In the genomic region with DNA sequence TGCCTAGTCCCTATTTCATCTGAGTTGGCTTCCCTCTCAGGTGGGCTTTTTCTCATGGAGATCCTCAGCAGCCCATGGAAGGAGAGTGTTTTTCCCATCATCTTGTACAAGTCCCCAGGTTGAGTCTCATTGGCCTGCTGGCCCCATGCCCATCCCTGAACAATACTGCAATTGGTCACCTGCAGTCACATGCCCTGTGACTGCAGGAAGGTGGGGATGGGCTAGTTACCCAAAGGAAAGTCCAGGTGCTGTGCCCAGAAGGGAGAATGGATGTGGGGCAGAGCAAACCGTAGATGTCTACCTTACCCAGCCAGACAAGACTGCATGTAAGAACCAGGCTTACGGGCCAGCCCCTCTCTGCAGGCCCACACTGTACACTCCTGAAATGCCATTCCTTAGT, we compare ENCODE assay signal across 21 cellular contexts. TPM values are rescaled to one million over a fixed set of nuclear protein-coding genes. Genes with fewer than 3 reads are reported as not detected.
DNase-seq lines count a peak whose midpoint lies in the region; ATAC-seq, FAIRE-seq and TF ChIP-seq lines count a peak whose summit lies in the region.
"Had no signal": no experiment of that assay in that cellular context is flagged by ENCODE, and none has a peak within 500 bp of the region (broad histone marks: within the 10 kb centered on the region; RNA-seq: fewer than 3 reads in every experiment).

No MANE protein-coding gene starts in this region.

- H3K4me3 ChIP-seq in IMR-90 (ENCODE audit: insufficient read depth, low read depth, low read length): no peak overlapping the region
- H3K4me3 ChIP-seq in K562: no peak overlapping the region
- no peak overlapping the region for H3K4me3 ChIP-seq in H7 (ENCODE audit: insufficient read depth, low read depth, low read length)
- H3K4me3 ChIP-seq in lower leg skin (ENCODE audit: low read depth, poor library complexity, severe bottlenecking): no peak overlapping the region
- H3K4me3 ChIP-seq: GM12878, GM23248 had no signal

- no peak for DNase-seq in IMR-90
- DNase-seq in K562 (ENCODE audit: extremely low read depth in 1 of 4, low spot score in 3 of 4): no peak
- no peak for DNase-seq in neural crest cell (ENCODE audit: low read depth, low spot score)
- DNase-seq in H7: no peak
- no peak for DNase-seq in OCI-M1 (lab: John Stamatoyannopoulos, UW)
- no peak for DNase-seq in lower leg skin (ENCODE audit: low spot score in 2 of 2)
- DNase-seq: C1 segment of cervical spinal cord; Calu3; CD4-positive, alpha-beta memory T cell; COR-L47; DMS153; DND-41; GM23248; H9 had no signal

- H3K23ac ChIP-seq in IMR-90 (ENCODE audit: low read depth, low read length): no peak overlapping the region

- dilution Hi-C loops in IMR-90 (cut with HindIII; ENCODE audit: low sequenced_read_pairs, unreplicated experiment): no loop called here

- no peak overlapping the region for H4K8ac ChIP-seq in IMR-90 (ENCODE audit: low read depth in 2 of 2, low read length in 2 of 2)

- no peak overlapping the region for H3K4me2 ChIP-seq in IMR-90 (ENCODE audit: low read depth, low read length)
- no peak overlapping the region for H3K4me2 ChIP-seq in K562 (ENCODE audit: insufficient read depth, low read length)

- H3K4me1 ChIP-seq in IMR-90 (ENCODE audit: control insufficient read depth, insufficient read depth, low read length) (no peaks in the 10 kb centered on the region), K562 (replicated peaks in 1 of 2; ENCODE audit: control insufficient read depth in 2 of 2, insufficient read depth in 2 of 2, low read length in 2 of 2) (peaks cover 11 to 13% of the 10 kb centered on the region in 2 experiments; a peak in 3 of 5 replicates)

- TF ChIP-seq POLR2A in IMR-90 (IDR thresholded peaks at IDR 0.05; ENCODE audit: low read depth, low read length): no peak
- no peak for TF ChIP-seq POLR2A in K562 (conservative IDR thresholded peaks at IDR 0.05)
- no peak for TF ChIP-seq POLR2A in lower leg skin (IDR thresholded peaks at IDR 0.05)

- no peaks in the 10 kb centered on the region for H3K9me3 Mint-ChIP-seq in neural crest cell
- H3K9me3 Mint-ChIP-seq: CD4-positive, alpha-beta memory T cell; H9 had no signal

- TF ChIP-seq EP300 in K562 (IDR thresholded peaks at IDR 0.05; ENCODE audit: low read length): no peak

- in situ Hi-C loops in IMR-90 (cut with MboI; ENCODE audit: low sequenced_read_pairs) (no loop called here), K562 (cut with MboI) (no loop called here)

- no peak overlapping the region for H3K9ac ChIP-seq in IMR-90 (ENCODE audit: low read depth, low read length)
- H3K9ac ChIP-seq in K562 (ENCODE audit: insufficient read depth in 1 of 2, low read depth in 2 of 2, low read length in 2 of 2): no peak overlapping the region
- H3K9ac ChIP-seq: GM23248 had no signal

- no peaks in the 10 kb centered on the region for H4K20me1 ChIP-seq in IMR-90 (ENCODE audit: insufficient read depth, low read length)
- H4K20me1 ChIP-seq in K562 (replicated peaks; ENCODE audit: control insufficient read depth, insufficient read depth, low read length): no peaks in the 10 kb centered on the region

- H3K27me3 Mint-ChIP-seq in neural crest cell (ENCODE audit: low read depth): no peaks in the 10 kb centered on the region
- H3K27me3 Mint-ChIP-seq: CD4-positive, alpha-beta memory T cell had no signal

- H3K9me3 ChIP-seq in IMR-90 (ENCODE audit: control insufficient read depth, insufficient read depth, low read length): no peaks in the 10 kb centered on the region
- H3K9me3 ChIP-seq in K562 (replicated peaks; ENCODE audit: control insufficient read depth, insufficient read depth, low read depth, low read length): no peaks in the 10 kb centered on the region

- no CpG with 5 or more reads among the region's 2 CpGs for WGBS in IMR-90 (ENCODE audit: extremely low coverage in 2 of 2, insufficient read length in 1 of 2), 2 experiments
- WGBS in K562 (ENCODE audit: insufficient coverage, low coverage, missing lambda C conversion rate): 85% methylated on average over 2 of the region's 2 CpGs
- WGBS in lower leg skin, 2 donors: 96 to 100% methylated on average over 2 of the region's 2 CpGs

- FAIRE-seq in K562 (lab: Jason Lieb, UNC): no peak
- FAIRE-seq: A204.1, G401.6, GM12878, GM19239, H1 had no signal

- CTCF ChIA-PET in IMR-90 (lab: Yijun Ruan, JAX) (no interaction called here), K562 (lab: Yijun Ruan, JAX; ENCODE audit: low intra/inter-chr PET ratio) (no interaction called here)

- no peaks in the 10 kb centered on the region for H3K27me3 ChIP-seq in IMR-90 (ENCODE audit: control insufficient read depth, insufficient read depth, low read length)
- no peaks in the 10 kb centered on the region for H3K27me3 ChIP-seq in K562 (ENCODE audit: control insufficient read depth in 2 of 2, insufficient read depth in 2 of 2, low read length in 2 of 2)
- H3K27me3 ChIP-seq in H7 (ENCODE audit: control insufficient read depth, insufficient read depth, low read length): no peaks in the 10 kb centered on the region

- peaks cover 16% of the 10 kb centered on the region for H3K9me1 ChIP-seq in IMR-90 (ENCODE audit: insufficient read depth, low read length)
- no peaks in the 10 kb centered on the region for H3K9me1 ChIP-seq in K562 (ENCODE audit: control insufficient read depth, insufficient read depth, low read length)

- peaks cover 18% of the 10 kb centered on the region for H3K4me1 Mint-ChIP-seq in neural crest cell
- H3K4me1 Mint-ChIP-seq: CD4-positive, alpha-beta memory T cell had no signal

- H2BK5ac ChIP-seq in IMR-90 (ENCODE audit: low read depth, low read length, poor library complexity, severe bottlenecking): no peak overlapping the region

- H3K14ac ChIP-seq in IMR-90 (replicated peaks; ENCODE audit: low read depth, low read length): no peak overlapping the region

- no peak overlapping the region for H2BK15ac ChIP-seq in IMR-90 (ENCODE audit: low read depth, low read length)

- peak overlapping the region; percentile 57 for H3K27ac Mint-ChIP-seq in neural crest cell (ENCODE audit: unreplicated experiment)
- H3K27ac Mint-ChIP-seq: H9 had no signal

- no peak overlapping the region for H2BK120ac ChIP-seq in IMR-90 (ENCODE audit: low read depth, low read length)

- no peak overlapping the region for H4K91ac ChIP-seq in IMR-90 (ENCODE audit: insufficient read depth, low read depth, low read length)

- POLR2A ChIA-PET in IMR-90 (lab: Charles Lee; ENCODE audit: unreplicated experiment) (no interaction called here), K562 (lab: Yijun Ruan, JAX) (no interaction called here)

- H2AFZ ChIP-seq in IMR-90 (replicated peaks; ENCODE audit: low read length, poor library complexity): no peak overlapping the region
- no peak overlapping the region for H2AFZ ChIP-seq in K562 (ENCODE audit: low read depth, low read length)
- H2AFZ ChIP-seq: GM23248 had no signal

- H3K56ac ChIP-seq in IMR-90 (ENCODE audit: extremely low read depth, insufficient read depth, low read length): no peak overlapping the region

- ATAC-seq in IMR-90 (ENCODE audit: low read depth): no peak
- ATAC-seq in K562: no peak
- ATAC-seq: GM12878, HCT116 had no signal

- H2AK5ac ChIP-seq in IMR-90 (ENCODE audit: low read depth, low read length): no peak overlapping the region

- TF ChIP-seq CTCF in IMR-90 (conservative IDR thresholded peaks at IDR 0.05; ENCODE audit: low read depth, low read length) (no peak), K562 (IDR thresholded peaks at IDR 0.05 in 2 of 3, conservative IDR thresholded peaks at IDR 0.05 in 1 of 3; ENCODE audit: insufficient read depth in 2 of 3, low read depth in 1 of 3, low read length in 3 of 3) (no peak), neural crest cell (conservative IDR thresholded peaks at IDR 0.05) (no peak), lower leg skin (IDR thresholded peaks at IDR 0.05) (no peak)

- peak overlapping the region; percentile 76 for H2AK9ac ChIP-seq in IMR-90 (replicated peaks; ENCODE audit: low read depth, low read length, poor library complexity)

- TF ChIP-seq RAD21 in IMR-90 (IDR thresholded peaks at IDR 0.05; ENCODE audit: low read length): no peak
- TF ChIP-seq RAD21 in K562 (CRISPR knock-in tag; conservative IDR thresholded peaks at IDR 0.05 in 1 of 2, IDR thresholded peaks at IDR 0.05 in 1 of 2): no peak

- no peak overlapping the region for H3K27ac ChIP-seq in IMR-90 (ENCODE audit: insufficient read depth, low read length)
- H3K27ac ChIP-seq in K562 (ENCODE audit: extremely low read depth, low read depth, low read length): no peak overlapping the region
- H3K27ac ChIP-seq: 22Rv1, GM23248 had no signal

- H3K36me3 Mint-ChIP-seq in neural crest cell (ENCODE audit: low read depth): peaks cover 17% of the 10 kb centered on the region

- no peak overlapping the region for H3K4ac ChIP-seq in IMR-90 (ENCODE audit: low read depth, low read length)

- H3K79me2 ChIP-seq in K562 (ENCODE audit: control insufficient read depth, insufficient read depth, low read length): no peaks in the 10 kb centered on the region

- H3K4me3 Mint-ChIP-seq in neural crest cell: no peak overlapping the region
- H3K4me3 Mint-ChIP-seq: CD4-positive, alpha-beta memory T cell; H9 had no signal

- H3K36me3 ChIP-seq in IMR-90 (ENCODE audit: control insufficient read depth, insufficient read depth, low read length): peaks cover 8% of the 10 kb centered on the region
- peaks cover 19% of the 10 kb centered on the region; the same call in 2 of the 3 replicates for H3K36me3 ChIP-seq in K562 (ENCODE audit: control insufficient read depth, insufficient read depth, low read length)
- H3K36me3 ChIP-seq in H7 (replicated peaks; ENCODE audit: control insufficient read depth, insufficient read depth, low read length): no peaks in the 10 kb centered on the region

- H3K79me1 ChIP-seq in IMR-90 (ENCODE audit: low read depth in 1 of 2, low read length in 2 of 2): peaks cover 0 to 12% of the 10 kb centered on the region in 2 experiments; a peak in 2 of 4 replicates

- H4K5ac ChIP-seq in IMR-90 (ENCODE audit: low read depth, low read length): no peak overlapping the region

- intact Hi-C loops in IMR-90 (cut with micrococcal nuclease): loop anchor here (5.0 kb wide), 1 partner anchor 114 kb away; no protein-coding TSS in a partner anchor
- intact Hi-C loops in K562 (cut with micrococcal nuclease): no loop called here
- intact Hi-C loops in lower leg skin (cut with DNase I; ENCODE audit: low total_unique reads): no loop called here

- no peak overlapping the region for H3K18ac ChIP-seq in IMR-90 (ENCODE audit: low read depth, low read length)

- H2BK20ac ChIP-seq in IMR-90 (ENCODE audit: low read depth, low read length): no peak overlapping the region

- BruUV-seq in IMR-90 (replicated peaks; lab: Mats Ljungman, UMichigan) (no TSS peak), K562 (replicated peaks; lab: Mats Ljungman, UMichigan) (no TSS peak)

RNA-seq across cellular contexts. Expression of gene SAP30L, which starts 54.0 kb away (rescaled TPM):
- 9.7 and 13.1 TPM in 2 replicates for total RNA-seq in IMR-90 (2012; rRNA removed)
- polyA plus RNA-seq in IMR-90 (2012; rRNA removed): 17.6 and 21.3 TPM in 2 replicates
- polyA plus RNA-seq in IMR-90 (2012; cell fraction: cytosol; rRNA removed): 10.6 and 11.4 TPM in 2 replicates
- 9.1 and 28.3 TPM in 2 replicates for polyA plus RNA-seq in IMR-90 (2012; cell fraction: nucleus; rRNA removed; ENCODE audit: low replicate concordance)
- 15.1 and 22.0 TPM in 2 replicates for total RNA-seq in K562 (2011; cell fraction: chromatin; rRNA removed; ENCODE audit: low replicate concordance)
- total RNA-seq in K562 (2011; cell fraction: nucleolus; rRNA removed): 10.0 and 10.2 TPM in 2 replicates
- total RNA-seq in K562 (2011; cell fraction: nucleoplasm; rRNA removed): 11.4 and 17.4 TPM in 2 replicates
- total RNA-seq in K562 (2014; rRNA removed): 17.8 and 22.0 TPM in 2 replicates
- total RNA-seq in K562 (2014; rRNA removed; fragmentation: Illumina TruSeq; extraction: Trizol): 29.4 and 31.0 TPM in 2 replicates
- total RNA-seq in K562 (2015; rRNA removed; fragmentation: Illumina TruSeq; extraction: Trizol): 25.8 and 28.1 TPM in 2 replicates
- 27.5 and 33.6 TPM in 2 replicates for total RNA-seq in K562 (2021)
- 25.6 and 30.0 TPM in 2 replicates for polyA plus RNA-seq in K562 (2011; rRNA removed)
- 10.7 and 11.0 TPM in 2 replicates for polyA plus RNA-seq in K562 (2011; cell fraction: cytosol; rRNA removed)
- 30.7 and 37.8 TPM in 2 replicates for polyA plus RNA-seq in K562 (2011; cell fraction: nucleus; rRNA removed)
- 33.8 and 34.9 TPM in 2 replicates for polyA plus RNA-seq in K562 (2012)
- 19.4 and 24.9 TPM in 2 replicates for polyA plus RNA-seq in K562 (2014; fragmentation: Illumina TruSeq; extraction: Trizol)
- 1 to 10 TPM; 5.1 to 6.8 TPM for polyA plus RNA-seq in K562 (2014; fragmentation: Nextera tagmentation; extraction: Ambion mirVana)
- 28.5 and 31.4 TPM in 2 replicates for polyA plus RNA-seq in K562 (2014; rRNA removed)
- 10.4 and 12.5 TPM in 2 replicates for polyA minus RNA-seq in K562 (2011; rRNA and poly(A)+ RNA removed)
- 6.3 and 7.5 TPM in 2 replicates for polyA minus RNA-seq in K562 (2011; cell fraction: cytosol; rRNA and poly(A)+ RNA removed)
- 5.5 and 13.8 TPM in 2 replicates for polyA minus RNA-seq in K562 (2011; cell fraction: nucleus; rRNA and poly(A)+ RNA removed)
- 46.3 and 49.2 TPM in 2 replicates for total RNA-seq in neural crest cell
- total RNA-seq in H7 (2014; rRNA removed; shearing (Covaris generic)): 14.3 and 22.3 TPM in 2 replicates
- total RNA-seq in lower leg skin: 10 to 100 TPM; 28.3 to 54.4 (median 39.9) TPM
